20 cellular contexts compared by ENCODE assay signal in genomic region chr4:52926575-52926974, GRCh38.
"Had no signal": no experiment of that assay in that cellular context is flagged by ENCODE, and none has a peak within 500 bp of the region (broad histone marks: within the 10 kb centered on the region; RNA-seq: fewer than 3 reads in every experiment).

No MANE protein-coding gene starts in this region.

- H3K27me3 Mint-ChIP-seq: activated B cell treated with CpG ODN at 0.5 μM for 24 hours; activated CD8-positive, alpha-beta T cell treated with anti-CD3 and anti-CD28 coated beads for 36 hours; activated naive CD8-positive, alpha-beta T cell treated with anti-CD3 and anti-CD28 coated beads, Interleukin-2, amount 10 ng/mL, durations not matched to agents 7 days and 5 days; activated T-helper 17 cell treated with anti-CD3 and anti-CD28 coated beads, Interleukin-2, amount 50 U/mL, for 72 hours; stimulated activated memory B cell treated with anti-CD40 and anti-IgM and Interleukin-4, amounts not matched to agents 10 μg/mL and 1 μg/mL and 100 μg/mL, for 72 hours had no signal

- H3K9me3 Mint-ChIP-seq: activated B cell treated with CpG ODN at 0.5 μM for 24 hours; activated CD8-positive, alpha-beta T cell treated with anti-CD3 and anti-CD28 coated beads for 36 hours; activated naive CD8-positive, alpha-beta T cell treated with anti-CD3 and anti-CD28 coated beads, Interleukin-2, amount 10 ng/mL, durations not matched to agents 7 days and 5 days; stimulated activated memory B cell treated with anti-CD40 and anti-IgM and Interleukin-4, amounts not matched to agents 10 μg/mL and 1 μg/mL and 100 μg/mL, for 72 hours had no signal

- H3K4me3 Mint-ChIP-seq: activated B cell treated with CpG ODN at 0.5 μM for 24 hours; activated CD8-positive, alpha-beta T cell treated with anti-CD3 and anti-CD28 coated beads for 36 hours; activated naive CD8-positive, alpha-beta T cell treated with anti-CD3 and anti-CD28 coated beads, Interleukin-2, amount 10 ng/mL, durations not matched to agents 7 days and 5 days; activated T-helper 17 cell treated with anti-CD3 and anti-CD28 coated beads, Interleukin-2, amount 50 U/mL, for 72 hours; stimulated activated memory B cell treated with anti-CD40 and anti-IgM and Interleukin-4, amounts not matched to agents 10 μg/mL and 1 μg/mL and 100 μg/mL, for 72 hours had no signal

- H3K27ac Mint-ChIP-seq: activated B cell treated with CpG ODN at 0.5 μM for 24 hours; activated CD8-positive, alpha-beta T cell treated with anti-CD3 and anti-CD28 coated beads for 36 hours; activated naive CD8-positive, alpha-beta T cell treated with anti-CD3 and anti-CD28 coated beads, Interleukin-2, amount 10 ng/mL, durations not matched to agents 7 days and 5 days; activated T-helper 17 cell treated with anti-CD3 and anti-CD28 coated beads, Interleukin-2, amount 50 U/mL, for 72 hours; stimulated activated memory B cell treated with anti-CD40 and anti-IgM and Interleukin-4, amounts not matched to agents 10 μg/mL and 1 μg/mL and 100 μg/mL, for 72 hours had no signal

- H3K4me3 ChIP-seq: pancreas, smooth muscle cell, thoracic aorta had no signal

- H3K27me3 ChIP-seq: neutrophil, pancreas had no signal

- H3K4me1 Mint-ChIP-seq: activated B cell treated with CpG ODN at 0.5 μM for 24 hours; activated T-helper 17 cell treated with anti-CD3 and anti-CD28 coated beads, Interleukin-2, amount 50 U/mL, for 72 hours; stimulated activated memory B cell treated with anti-CD40 and anti-IgM and Interleukin-4, amounts not matched to agents 10 μg/mL and 1 μg/mL and 100 μg/mL, for 72 hours had no signal

- DNase-seq: activated B cell treated with CpG ODN at 0.5 μM for 24 hours; activated CD4-positive, alpha-beta T cell treated with anti-CD3 and anti-CD28 coated beads for 48 hours; activated CD8-positive, alpha-beta T cell treated with anti-CD3 and anti-CD28 coated beads for 36 hours; activated naive CD4-positive, alpha-beta T cell; activated naive CD8-positive, alpha-beta T cell treated with anti-CD3 and anti-CD28 coated beads, Interleukin-2, amount 10 ng/mL, durations not matched to agents 7 days and 5 days; activated T-cell treated with anti-CD3 and anti-CD28 coated beads, Interleukin-2, amount 50 U/mL, for 1 hour; amygdala; caudate nucleus; erythroblast; foreskin melanocyte; glutamatergic neuron; left ventricle myocardium superior; pancreas; stimulated activated CD4-positive, alpha-beta T cell treated with anti-CD3 and anti-CD28 coated beads, Interleukin-4, amount 100 ng/mL, for 1 hour had no signal

- H3K27ac ChIP-seq: neutrophil, pancreas, thoracic aorta had no signal

- H3K36me3 Mint-ChIP-seq: activated naive CD8-positive, alpha-beta T cell treated with anti-CD3 and anti-CD28 coated beads, Interleukin-2, amount 10 ng/mL, durations not matched to agents 7 days and 5 days had no signal

- H3K9me3 ChIP-seq: neutrophil, pancreas, thoracic aorta had no signal

- H3K4me2 ChIP-seq: smooth muscle cell had no signal

- H3K36me3 ChIP-seq: neutrophil, pancreas, thoracic aorta had no signal

- ATAC-seq: activated CD8-positive, alpha-beta T cell treated with anti-CD3 and anti-CD28 coated beads for 36 hours; activated T-helper 17 cell treated with anti-CD3 and anti-CD28 coated beads, Interleukin-2, amount 50 U/mL, for 72 hours; left ventricle myocardium superior; pancreas; sciatic nerve had no signal
